ENCODE assay signal across 11 cellular contexts in genomic region chr3:53163459-53164387, GRCh38. TPM values are rescaled to one million over a fixed set of nuclear protein-coding genes. Genes with fewer than 3 reads are reported as not detected.
DNase-seq lines count a peak whose midpoint lies in the region; ATAC-seq and TF ChIP-seq lines count a peak whose summit lies in the region.
"Had no signal": no experiment of that assay in that cellular context is flagged by ENCODE, and none has a peak within 500 bp of the region (broad histone marks: within the 10 kb centered on the region; RNA-seq: fewer than 3 reads in every experiment).

No MANE protein-coding gene starts in this region.

- no peak overlapping the region for H2AK5ac ChIP-seq in H9 (ENCODE audit: insufficient read length, low read length)

- H2AFZ ChIP-seq in H9 (ENCODE audit: low read length) = no peak overlapping the region

- no peak overlapping the region for H4K5ac ChIP-seq in H9 (ENCODE audit: insufficient read length, low read depth, low read length)

- peak in 1 of 2 donors; percentile 13 for TF ChIP-seq POLR2A in adrenal gland (IDR thresholded peaks at IDR 0.05)

- H2BK20ac ChIP-seq in H9 (ENCODE audit: low read depth, low read length, poor library complexity, severe bottlenecking) = no peak overlapping the region

- H3K27me3 Mint-ChIP-seq in H9 (ENCODE audit: low read depth) = peaks cover 10% of the 10 kb centered on the region

- no peak overlapping the region for H3K27ac Mint-ChIP-seq in H9
- H3K27ac Mint-ChIP-seq: activated naive CD4-positive, alpha-beta T cell treated with anti-CD3 and anti-CD28 coated beads for 36 hours had no signal

- H3K4me1 Mint-ChIP-seq in H9 = peaks cover 42 to 45% of the 10 kb centered on the region in 2 experiments

- H3K23ac ChIP-seq in H9 (ENCODE audit: insufficient read length, low read depth, low read length) = no peak overlapping the region

- H3K79me2 ChIP-seq in H9 (ENCODE audit: insufficient read depth, low read length) = no peaks in the 10 kb centered on the region; the same call in 1 of the 2 replicates

- H3K79me1 ChIP-seq in H9 (ENCODE audit: insufficient read depth, low read depth, low read length, poor library complexity, severe bottlenecking) = no peaks in the 10 kb centered on the region

- H2BK120ac ChIP-seq in H9 (ENCODE audit: low read depth, low read length, poor library complexity, severe bottlenecking) = no peak overlapping the region

- TF ChIP-seq CTCF in 22Rv1 (IDR thresholded peaks at IDR 0.05) = no peak
- TF ChIP-seq CTCF in H9 (conservative IDR thresholded peaks at IDR 0.05) = no peak
- TF ChIP-seq CTCF in adrenal gland (IDR thresholded peaks at IDR 0.05) = no peak

- no peak overlapping the region for H3K4ac ChIP-seq in H9 (ENCODE audit: low read depth, low read length)

- H3K4me2 ChIP-seq in H9 (ENCODE audit: insufficient read depth, insufficient read length, low read length) = no peak overlapping the region

- H3K4me3 ChIP-seq in adrenal gland = peak overlapping the region in 1 of 4 donors; percentile 99
- peak overlapping the region; percentile 76 for H3K4me3 ChIP-seq in mononuclear cell (ENCODE audit: low read length)
- H3K4me3 ChIP-seq: SJSA1 had no signal

- H3K56ac ChIP-seq in H9 (ENCODE audit: insufficient read length, low read depth, low read length) = no peak overlapping the region

- H4K8ac ChIP-seq in H9 (replicated peaks; ENCODE audit: insufficient read length, low read depth, low read length) = no peak overlapping the region

- H3K9me3 Mint-ChIP-seq in H9 = no peaks in the 10 kb centered on the region
- H3K9me3 Mint-ChIP-seq: activated naive CD4-positive, alpha-beta T cell treated with anti-CD3 and anti-CD28 coated beads for 36 hours had no signal

- no CpG with 5 or more reads among the region's 6 CpGs for WGBS in H9 (ENCODE audit: extremely low coverage, insufficient read length, low lambda C conversion rate)
- 40 to 61% (median 58%) methylated on average over 5 to 6 of the region's 6 CpGs for WGBS in adrenal gland, 4 donors

- no peak overlapping the region for H3T11ph ChIP-seq in H9 (ENCODE audit: low read length)

- no peak overlapping the region for H2BK5ac ChIP-seq in H9 (ENCODE audit: insufficient read length, low read length)

- peaks cover 4% of the 10 kb centered on the region for H3K23me2 ChIP-seq in H9 (ENCODE audit: insufficient read length, low read depth, low read length, poor library complexity, severe bottlenecking)

- H4K91ac ChIP-seq in H9 (ENCODE audit: insufficient read length, low read depth, low read length) = no peak overlapping the region

- H3K14ac ChIP-seq in H9 (ENCODE audit: insufficient read depth, low read length) = no peak overlapping the region

- peak overlapping the region; percentile 11 to 91; a peak in 1 of 5 replicates for H3K4me3 Mint-ChIP-seq in H9

- H3K4me1 ChIP-seq in H9 (ENCODE audit: insufficient read depth, low read length) (peaks cover 12% of the 10 kb centered on the region; the same call in 1 of the 2 replicates), adrenal gland (replicated peaks in 1 of 2) (peaks cover 58 to 75% of the 10 kb centered on the region in 2 donors), mononuclear cell (ENCODE audit: insufficient read depth, low read length) (peaks cover 87% of the 10 kb centered on the region)

- no peak overlapping the region for H2BK15ac ChIP-seq in H9 (ENCODE audit: low read depth, low read length)

- H3K27me3 ChIP-seq in H9 (ENCODE audit: insufficient read depth, low read length) (no peaks in the 10 kb centered on the region; the same call in 1 of the 2 replicates), adrenal gland (no peaks in the 10 kb centered on the region), mononuclear cell (ENCODE audit: insufficient read depth, low read length) (no peaks in the 10 kb centered on the region)
- H3K27me3 ChIP-seq: SJSA1 had no signal

- H3K27ac ChIP-seq in 22Rv1 (peak overlapping the region; percentile 94; the same call in 1 of the 2 replicates), H9 (ENCODE audit: insufficient read length, low read depth, low read length) (no peak overlapping the region), adrenal gland (peak overlapping the region in 3 of 5 donors; percentile 79 to 99 (median 90))
- H3K27ac ChIP-seq: SJSA1 had no signal

- H3K9me3 ChIP-seq in H9 (ENCODE audit: control insufficient read depth, low read depth, low read length) (no peaks in the 10 kb centered on the region), adrenal gland (replicated peaks in 1 of 3) (no peaks in the 10 kb centered on the region), mononuclear cell (ENCODE audit: low read depth, low read length) (no peaks in the 10 kb centered on the region)
- H3K9me3 ChIP-seq: SJSA1 had no signal

- DNase-seq in H9 (no peak), adrenal gland (no peak), Kasumi-1 (lab: John Stamatoyannopoulos, UW) (no peak), NCI-H1694 treated with DMSO at 0.1 percent for 48 hours (lab: John Stamatoyannopoulos, UW) (no peak), NOMO-1 treated with dmso at 0.1 percent for 144 hours (lab: John Stamatoyannopoulos, UW; ENCODE audit: unreplicated experiment) (no peak)
- DNase-seq: glutamatergic neuron had no signal

- peaks cover 2% of the 10 kb centered on the region for H4K20me1 ChIP-seq in H9 (ENCODE audit: control insufficient read depth, insufficient read depth, insufficient read length)

- no peak overlapping the region for H2BK12ac ChIP-seq in H9 (ENCODE audit: insufficient read length, low read depth, low read length)

- ATAC-seq in GM18511 (IDR thresholded peaks at IDR 0.05; ENCODE audit: unreplicated experiment) = no peak

- H3K36me3 ChIP-seq in adrenal gland (replicated peaks in 1 of 2) = no peaks in the 10 kb centered on the region

- no peaks in the 10 kb centered on the region; a peak in 1 of 7 replicates for H3K36me3 Mint-ChIP-seq in H9 (ENCODE audit: insufficient read depth in 1 of 3, low read depth in 3 of 3)

- no peak overlapping the region for H3K18ac ChIP-seq in H9 (ENCODE audit: insufficient read length, low read depth, low read length)

- intact Hi-C loops in adrenal gland (cut with DNase I) = loop anchor here in 1 of 2 donors (5.0 kb wide), 1 partner anchor 41 kb away; no protein-coding TSS in a partner anchor

- no peak overlapping the region for H3K9ac ChIP-seq in H9 (ENCODE audit: extremely low read depth, insufficient read length, low read length)

RNA-seq across cellular contexts. Expression of gene PRKCD, which starts 2.7 kb away (rescaled TPM):
- total RNA-seq in H9 (2021) (23.7 and 24.9 TPM in 2 replicates), adrenal gland (100 to 1,000 TPM in 1 of 8 donors, 10 to 100 TPM in 7; 25.8 to 156 (median 53.7) TPM), mononuclear cell (10.2 TPM)
- polyA plus RNA-seq in adrenal gland = 10 to 100 TPM; 34.7 to 78.7 (median 38.2) TPM

RNA-seq across cellular contexts. Expression of gene RFT1, which starts 33.5 kb away (rescaled TPM):
- 24.1 and 26.2 TPM in 2 replicates for total RNA-seq in H9 (2021)
- total RNA-seq in adrenal gland = 10 to 100 TPM; 12.9 to 34.5 (median 22.9) TPM
- 10 to 100 TPM in 2 of 3 donors, 1 to 10 TPM in 1; 6.7 to 24.1 (median 13.0) TPM for polyA plus RNA-seq in adrenal gland
- 8.7 TPM for total RNA-seq in mononuclear cell
